In the genomic region with DNA sequence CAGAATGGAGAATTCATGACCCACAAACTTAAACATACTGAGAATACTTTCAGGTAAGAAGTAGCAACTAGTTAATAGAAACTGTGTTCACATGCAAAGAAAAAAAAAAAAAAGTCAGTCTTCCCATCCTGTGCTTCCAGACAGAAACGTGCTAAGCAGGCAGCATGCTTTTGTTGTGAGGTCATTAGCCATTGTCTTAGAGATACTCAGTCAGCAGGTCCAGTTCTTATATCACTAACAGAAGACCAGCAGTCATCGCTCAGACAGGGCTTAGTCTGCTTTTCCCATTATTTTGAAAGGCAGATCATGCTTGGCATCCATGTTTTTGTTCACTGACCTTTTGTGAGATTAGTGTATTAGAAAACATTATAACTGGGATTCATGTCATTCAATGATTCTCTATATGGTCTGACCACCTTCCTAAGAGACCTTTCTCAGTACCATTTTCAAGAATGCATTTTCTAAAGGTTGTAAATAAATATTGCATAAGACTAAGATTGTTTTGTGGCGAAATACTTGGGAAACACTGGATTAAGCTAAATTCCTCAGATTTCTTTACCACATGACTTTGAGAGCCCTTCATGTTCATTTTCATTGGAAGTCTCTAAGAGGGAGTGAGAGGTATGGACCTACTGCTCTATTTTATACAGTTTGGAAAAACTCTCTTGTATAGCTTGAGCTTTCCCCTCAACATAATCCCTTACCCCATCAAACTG, we compare ENCODE assay signal across 8 cellular contexts. TPM values are rescaled to one million over a fixed set of nuclear protein-coding genes. Genes with fewer than 3 reads are reported as not detected.
DNase-seq lines count a peak whose midpoint lies in the region; ATAC-seq, FAIRE-seq and TF ChIP-seq lines count a peak whose summit lies in the region.

No MANE protein-coding gene starts in this region.

- 62 to 76% (median 66%) methylated on average over 3 of the region's 3 CpGs for WGBS in small intestine, 3 donors

- no peaks in the 10 kb centered on the region for H3K9me3 ChIP-seq in HAP-1
- no peaks in the 10 kb centered on the region for H3K9me3 ChIP-seq in small intestine (ENCODE audit: control insufficient read depth, low read depth)

- DNase-seq in EH (ENCODE audit: low read depth) (peak; percentile 90), RWPE1 (ENCODE audit: low spot score) (peak; percentile 35), fibroblast of peridontal ligament (ENCODE audit: extremely low read depth) (peak; percentile 77), non-pigmented ciliary epithelial cell (ENCODE audit: low read depth) (peak; percentile 76), HAP-1 (ENCODE audit: low spot score in 2 of 2) (no peak), small intestine (no peak), GM10248 (ENCODE audit: extremely low spot score) (no peak)

- POLR2A ChIA-PET in RWPE1 (lab: Yijun Ruan, JAX; ENCODE audit: low non-redundant PET): no interaction called here
- POLR2A ChIA-PET in GM10248 (lab: Yijun Ruan, JAX): no interaction called here

- H3K36me3 ChIP-seq in HAP-1 (replicated peaks) (peaks cover 6% of the 10 kb centered on the region), small intestine (ENCODE audit: control insufficient read depth in 2 of 2, insufficient read depth in 2 of 2, low read length in 2 of 2) (no peaks in the 10 kb centered on the region)

- CTCF ChIA-PET in RWPE1 (lab: Yijun Ruan, JAX): interaction anchor here (0.6 kb wide), 1 partner anchor 75 kb away, joined by 5 read pairs; no protein-coding TSS in a partner anchor
- CTCF ChIA-PET in GM10248 (lab: Yijun Ruan, JAX): interaction anchor here (1.1 to 1.6 kb wide), 3 partner anchors 21 to 217 kb away, joined by 3 to 4 read pairs (median 4); no protein-coding TSS in a partner anchor

- H3K27ac ChIP-seq in RWPE1: no peak overlapping the region
- H3K27ac ChIP-seq in small intestine (ENCODE audit: low read depth in 1 of 2, low read length in 1 of 2): no peak overlapping the region

- ATAC-seq in GM18867 (IDR thresholded peaks at IDR 0.05; ENCODE audit: unreplicated experiment): no peak

- in situ Hi-C loops in HAP-1 (cut with MboI; ENCODE audit: low sequenced_read_pairs): no loop called here

- H3K27me3 ChIP-seq in HAP-1 (ENCODE audit: low read depth): no peaks in the 10 kb centered on the region
- H3K27me3 ChIP-seq in small intestine (ENCODE audit: control insufficient read depth in 2 of 2, insufficient read depth in 2 of 2, low read length in 2 of 2): no peaks in the 10 kb centered on the region

- H3K4me3 ChIP-seq in HAP-1: no peak overlapping the region
- no peak overlapping the region for H3K4me3 ChIP-seq in small intestine (ENCODE audit: low read depth in 1 of 2, low read length in 2 of 2)

- H3K4me1 ChIP-seq in HAP-1: no peaks in the 10 kb centered on the region; the same call in 1 of the 2 replicates
- H3K4me1 ChIP-seq in small intestine (ENCODE audit: control insufficient read depth in 2 of 2, insufficient read depth in 1 of 2, low read depth in 1 of 2, low read length in 1 of 2): no peaks in the 10 kb centered on the region

- FAIRE-seq in small intestine (lab: Jason Lieb, UNC): no peak

- TF ChIP-seq CTCF in RWPE1 (conservative IDR thresholded peaks at IDR 0.05; ENCODE audit: low read depth) (no peak), GM10248 (IDR thresholded peaks at IDR 0.05; ENCODE audit: control extremely low read depth, extremely low read depth, low read depth, missing control alignments) (no peak)

RNA-seq across cellular contexts. Expression of gene AGBL3, which starts 45.0 kb away (rescaled TPM):
- under 1 TPM; 0.27 to 0.89 (median 0.87) TPM for polyA plus RNA-seq in small intestine

Comparison
In these comparisons a context has a peak if more than half of its experiments do, and no peak if none do; other contexts are left out.
1. DNase-seq: peak in EH (single experiment), RWPE1 (single experiment), fibroblast of peridontal ligament (single experiment) and non-pigmented ciliary epithelial cell (single experiment); none in HAP-1 (0 of 2), small intestine (single experiment) and GM10248 (single experiment).